Comparison of ENCODE assay signal across 1 cellular context in the genomic region with DNA sequence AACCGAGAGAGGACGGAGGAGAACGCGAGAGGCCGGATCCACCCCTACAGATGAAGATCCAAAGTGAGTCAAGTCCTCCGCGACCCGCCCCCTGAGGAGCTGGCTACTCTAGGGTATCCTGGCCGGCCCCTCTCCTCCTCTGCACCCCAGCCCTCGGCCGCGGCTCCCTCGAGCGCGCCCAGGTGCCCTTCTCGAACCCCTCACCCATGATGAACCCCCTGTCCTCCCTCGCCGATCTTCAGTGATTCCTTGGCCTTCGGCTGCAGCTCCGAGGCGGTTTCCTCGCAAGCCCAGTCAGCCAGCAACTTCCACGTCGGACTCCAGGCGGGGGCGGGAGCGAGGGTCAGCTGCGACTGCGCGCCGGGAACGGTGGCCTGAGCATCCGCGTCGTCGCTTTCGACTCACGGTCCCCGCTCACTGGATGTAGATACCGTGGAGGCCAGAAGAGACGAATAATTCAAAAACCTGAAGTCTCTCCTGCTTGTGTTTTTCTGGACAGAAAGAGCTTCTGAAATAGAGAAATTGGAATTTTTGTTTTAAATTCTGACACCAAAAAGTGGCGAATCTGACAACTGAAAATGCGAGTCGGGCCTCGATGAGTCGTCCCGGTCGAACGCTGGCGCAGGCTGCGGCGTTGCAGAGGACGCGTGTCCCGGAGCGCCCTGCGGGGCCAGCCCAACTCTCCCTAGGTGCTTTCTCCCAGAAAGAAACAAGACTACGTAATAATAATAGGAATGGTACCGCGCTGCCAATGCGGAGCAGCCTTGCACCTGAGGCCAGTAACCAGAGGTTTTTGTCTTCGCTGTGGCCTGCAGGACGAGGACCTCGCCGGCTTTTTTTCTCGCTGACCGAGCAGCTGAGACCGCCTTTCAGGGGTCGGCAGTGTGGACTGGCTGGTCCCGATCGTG.
TF ChIP-seq lines count a peak whose summit lies in the region.

A gene (minus strand): TSS at position 335 of the 908 bp plus-strand sequence. CDS start 127 bp downstream, at position 208.

TF ChIP-seq in H1, 55 proteins besides CTCF, POLR2A, EP300 and RAD21 (continued from another document):
- no peak for TF ChIP-seq TEAD4 (IDR thresholded peaks at IDR 0.05; ENCODE audit: low read depth, low read length)
- no peak for TF ChIP-seq FOSL1 (IDR thresholded peaks at IDR 0.05; ENCODE audit: insufficient read depth, low read depth, low read length)
- TF ChIP-seq KDM4A (IDR thresholded peaks at IDR 0.05; ENCODE audit: low read depth, low read length, severe bottlenecking): peak; percentile 79
- TF ChIP-seq HDAC2 (IDR thresholded peaks at IDR 0.05; ENCODE audit: borderline replicate concordance in 1 of 2, low read depth in 2 of 2, low read length in 2 of 2): peak in 1 of 2 experiments; percentile 30; a peak in 1 of 4 replicates
- peak; percentile 50; the same call in 1 of the 2 replicates for TF ChIP-seq TBP (IDR thresholded peaks at IDR 0.05; ENCODE audit: low read depth, low read length)
- peak; percentile 79; the same call in 1 of the 2 replicates for TF ChIP-seq RBBP5 (IDR thresholded peaks at IDR 0.05; ENCODE audit: borderline replicate concordance, low read depth, low read length)
- peak; percentile 91 for TF ChIP-seq TAF1 (IDR thresholded peaks at IDR 0.05; ENCODE audit: low read depth, low read length)
- no peak for TF ChIP-seq SUZ12 (IDR thresholded peaks at IDR 0.05; ENCODE audit: low read length)
- TF ChIP-seq, protein P1, sequence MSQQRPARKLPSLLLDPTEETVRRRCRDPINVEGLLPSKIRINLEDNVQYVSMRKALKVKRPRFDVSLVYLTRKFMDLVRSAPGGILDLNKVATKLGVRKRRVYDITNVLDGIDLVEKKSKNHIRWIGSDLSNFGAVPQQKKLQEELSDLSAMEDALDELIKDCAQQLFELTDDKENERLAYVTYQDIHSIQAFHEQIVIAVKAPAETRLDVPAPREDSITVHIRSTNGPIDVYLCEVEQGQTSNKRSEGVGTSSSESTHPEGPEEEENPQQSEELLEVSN (IDR thresholded peaks at IDR 0.05): peak; percentile 78
- TF ChIP-seq CEBPB (IDR thresholded peaks at IDR 0.05; ENCODE audit: low read depth, low read length): no peak
- peak; percentile 56 for TF ChIP-seq NRF1 (IDR thresholded peaks at IDR 0.05; ENCODE audit: low read depth, low read length)
- peak; percentile 80 for TF ChIP-seq POLR2AphosphoS5 (IDR thresholded peaks at IDR 0.05; ENCODE audit: low read depth, low read length)
- peak; percentile 98 for TF ChIP-seq ASH2L (IDR thresholded peaks at IDR 0.05; ENCODE audit: low read length)
- TF ChIP-seq EGR1 (IDR thresholded peaks at IDR 0.05; ENCODE audit: borderline replicate concordance, low read depth, low read length): peak; percentile 96
- TF ChIP-seq TAF7 (optimal IDR thresholded peaks at IDR 0.05; ENCODE audit: borderline replicate concordance, low read depth, low read length): peak; percentile 57
- TF ChIP-seq SIN3A (conservative IDR thresholded peaks at IDR 0.05 in 1 of 2, IDR thresholded peaks at IDR 0.05 in 1 of 2; ENCODE audit: low read depth in 1 of 2, low read length in 2 of 2): peak; percentile 31 to 45; a peak in 1 of 4 replicates
- TF ChIP-seq, protein P2, sequence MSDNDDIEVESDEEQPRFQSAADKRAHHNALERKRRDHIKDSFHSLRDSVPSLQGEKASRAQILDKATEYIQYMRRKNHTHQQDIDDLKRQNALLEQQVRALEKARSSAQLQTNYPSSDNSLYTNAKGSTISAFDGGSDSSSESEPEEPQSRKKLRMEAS (IDR thresholded peaks at IDR 0.05): peak; percentile 81
- no peak for TF ChIP-seq JUND (IDR thresholded peaks at IDR 0.05; ENCODE audit: low read length)
- peak; percentile 77 for TF ChIP-seq PHF8 (conservative IDR thresholded peaks at IDR 0.05; ENCODE audit: low read depth, low read length)
- peak; percentile 93 for TF ChIP-seq CREB1 (IDR thresholded peaks at IDR 0.05)
TF ChIP-seq in H1: peak in this region for 15.
